8 cellular contexts compared by ENCODE assay signal in the genomic region with DNA sequence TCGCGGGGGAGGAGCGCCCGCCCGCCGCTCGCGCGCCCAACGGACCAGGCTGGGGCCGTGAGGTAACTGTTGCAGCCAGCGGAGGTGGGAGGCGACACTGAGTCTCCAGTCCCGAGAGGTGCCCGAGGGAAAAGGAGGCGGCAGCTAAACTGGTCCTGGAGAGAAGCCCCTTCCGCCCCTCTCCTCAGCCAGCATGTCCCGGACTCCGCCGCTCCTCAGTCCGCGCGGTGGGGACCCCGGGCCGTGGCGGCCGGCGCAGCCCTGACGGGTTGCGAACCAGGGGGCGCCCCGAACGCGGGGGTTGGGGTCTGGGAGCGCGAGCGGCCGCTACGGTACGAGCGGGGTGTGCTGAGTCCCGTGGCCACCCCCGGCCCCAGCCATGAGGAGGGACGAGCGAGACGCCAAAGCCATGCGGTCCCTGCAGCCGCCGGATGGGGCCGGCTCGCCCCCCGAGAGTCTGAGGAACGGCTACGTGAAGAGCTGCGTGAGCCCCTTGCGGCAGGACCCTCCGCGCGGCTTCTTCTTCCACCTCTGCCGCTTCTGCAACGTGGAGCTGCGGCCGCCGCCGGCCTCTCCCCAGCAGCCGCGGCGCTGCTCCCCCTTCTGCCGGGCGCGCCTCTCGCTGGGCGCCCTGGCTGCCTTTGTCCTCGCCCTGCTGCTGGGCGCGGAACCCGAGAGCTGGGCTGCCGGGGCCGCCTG. TPM values are rescaled to one million over a fixed set of nuclear protein-coding genes. Genes with fewer than 3 reads are reported as not detected.
DNase-seq lines count a peak whose midpoint lies in the region; ATAC-seq and TF ChIP-seq lines count a peak whose summit lies in the region.

A gene (plus strand): TSS at position 108 of the 699 bp plus-strand sequence. CDS start 272 bp downstream, at position 380.

- H3K9me3 Mint-ChIP-seq in activated CD4-positive, alpha-beta T cell treated with anti-CD3 and anti-CD28 coated beads, Interleukin-2, amount 10 ng/mL, durations not matched to agents 7 days and 5 days, result no peaks in the 10 kb centered on the region

- peak within 1 kb of the TSS; percentile 87 to 90 for H3K4me3 ChIP-seq in duodenal mucosa (ENCODE audit: low read depth in 1 of 2, low read length in 2 of 2)
- H3K4me3 ChIP-seq in lower lobe of right lung, result peak within 1 kb of the TSS; percentile 91

- peaks cover 52% of the 10 kb centered on the region for H3K36me3 Mint-ChIP-seq in activated CD4-positive, alpha-beta T cell treated with anti-CD3 and anti-CD28 coated beads, Interleukin-2, amount 10 ng/mL, durations not matched to agents 7 days and 5 days (ENCODE audit: low read depth)

- TF ChIP-seq CTCF in lower lobe of right lung (IDR thresholded peaks at IDR 0.05), result no peak

- H3K9me3 ChIP-seq in duodenal mucosa (ENCODE audit: control insufficient read depth in 1 of 2, low read length in 2 of 2), result no peaks in the 10 kb centered on the region
- H3K9me3 ChIP-seq in lower lobe of right lung, result no peaks in the 10 kb centered on the region

- POLR2A ChIA-PET in activated CD4-positive, alpha-beta T cell treated with anti-CD3 and anti-CD28 coated beads, Interleukin-2, amount 10 ng/mL, durations not matched to agents 7 days and 5 days (lab: Charles Lee), result interaction anchor here (0.6 to 1.3 kb wide), 5 partner anchors 65 to 248 kb away, joined by 4 to 6 read pairs (median 5); a partner anchor contains a TSS

- peak; percentile 76 for ATAC-seq in GM18867 (IDR thresholded peaks at IDR 0.05; ENCODE audit: unreplicated experiment)
- peak; percentile 60 for ATAC-seq in HG03103 (IDR thresholded peaks at IDR 0.05; ENCODE audit: low read depth, unreplicated experiment)
- peak; percentile 93 to 95 for ATAC-seq in lower lobe of right lung

- CTCF ChIA-PET in activated CD4-positive, alpha-beta T cell treated with anti-CD3 and anti-CD28 coated beads, Interleukin-2, amount 10 ng/mL, durations not matched to agents 7 days and 5 days (lab: Charles Lee), result interaction anchor here (0.6 to 2.0 kb wide), 17 partner anchors 10 to 308 kb away, joined by 3 to 12 read pairs (median 4); a partner anchor contains a TSS

- intact Hi-C loops in lower lobe of right lung (cut with DNase I), result no loop called here

- H3K4me1 ChIP-seq in duodenal mucosa (ENCODE audit: control insufficient read depth in 1 of 2, insufficient read depth in 2 of 2, low read length in 2 of 2), result peaks cover 9% of the 10 kb centered on the region in 2 donors
- peaks cover 16% of the 10 kb centered on the region for H3K4me1 ChIP-seq in lower lobe of right lung

- H3K9ac ChIP-seq in duodenal mucosa (ENCODE audit: low read depth in 1 of 2, low read length in 2 of 2), result peak within 1 kb of the TSS; percentile 79

- H3K36me3 ChIP-seq in duodenal mucosa (ENCODE audit: control insufficient read depth in 1 of 2, insufficient read depth in 2 of 2, low read length in 2 of 2), result no peaks in the 10 kb centered on the region
- no peaks in the 10 kb centered on the region for H3K36me3 ChIP-seq in lower lobe of right lung

- H3K27me3 ChIP-seq in duodenal mucosa (ENCODE audit: control insufficient read depth in 1 of 2, insufficient read depth in 2 of 2, low read length in 2 of 2), result peaks cover 0 to 7% of the 10 kb centered on the region in 2 donors
- H3K27me3 ChIP-seq in lower lobe of right lung (ENCODE audit: low read depth), result no peaks in the 10 kb centered on the region

- peak within 1 kb of the TSS; percentile 87 for H3K27ac Mint-ChIP-seq in activated CD4-positive, alpha-beta T cell treated with anti-CD3 and anti-CD28 coated beads, Interleukin-2, amount 10 ng/mL, durations not matched to agents 7 days and 5 days

- no peaks in the 10 kb centered on the region for H3K27me3 Mint-ChIP-seq in activated CD4-positive, alpha-beta T cell treated with anti-CD3 and anti-CD28 coated beads, Interleukin-2, amount 10 ng/mL, durations not matched to agents 7 days and 5 days

- H3K4me3 Mint-ChIP-seq in activated CD4-positive, alpha-beta T cell treated with anti-CD3 and anti-CD28 coated beads, Interleukin-2, amount 10 ng/mL, durations not matched to agents 7 days and 5 days, result peak within 1 kb of the TSS; percentile 82

- peaks cover 44% of the 10 kb centered on the region for H3K4me1 Mint-ChIP-seq in activated CD4-positive, alpha-beta T cell treated with anti-CD3 and anti-CD28 coated beads, Interleukin-2, amount 10 ng/mL, durations not matched to agents 7 days and 5 days

- H3K27ac ChIP-seq in duodenal mucosa (ENCODE audit: low read depth, low read length), result peak within 1 kb of the TSS; percentile 60
- H3K27ac ChIP-seq in lower lobe of right lung, result peak within 1 kb of the TSS; percentile 90

- DNase-seq in AG08396 (ENCODE audit: low spot score), result peak; percentile 60
- DNase-seq in NCI-H510A (lab: John Stamatoyannopoulos, UW), result peak; percentile 81
- DNase-seq in activated CD4-positive, alpha-beta T cell treated with anti-CD3 and anti-CD28 coated beads, Interleukin-2, amount 10 ng/mL, durations not matched to agents 7 days and 5 days, result peak; percentile 82
- DNase-seq in lower lobe of right lung, result peak; percentile 88
- DNase-seq in stimulated activated CD4-positive, alpha-beta T cell treated with anti-CD3 and anti-CD28 coated beads, TNF-alpha, amount 100 ng/mL, for 48 hours (ENCODE audit: low read depth in 3 of 3), result peak; percentile 53 to 70 (median 54)

RNA-seq across cellular contexts. Expression of the gene that starts here (rescaled TPM):
- total RNA-seq in activated CD4-positive, alpha-beta T cell treated with anti-CD3 and anti-CD28 coated beads, Interleukin-2, amount 10 ng/mL, durations not matched to agents 7 days and 5 days, result 100 to 1,000 TPM in 1 of 2 experiments, 10 to 100 TPM in 1; 96.6 to 101 TPM
- 34.3 TPM for total RNA-seq in lower lobe of right lung

Comparison
In these comparisons a context has a peak if more than half of its experiments do, and no peak if none do; other contexts are left out.
1. Peak in every context shown above with its lines: DNase-seq, ATAC-seq, H3K4me3 ChIP-seq and H3K27ac ChIP-seq.